Comparison of ENCODE assay signal across 8 cellular contexts in the genomic region with DNA sequence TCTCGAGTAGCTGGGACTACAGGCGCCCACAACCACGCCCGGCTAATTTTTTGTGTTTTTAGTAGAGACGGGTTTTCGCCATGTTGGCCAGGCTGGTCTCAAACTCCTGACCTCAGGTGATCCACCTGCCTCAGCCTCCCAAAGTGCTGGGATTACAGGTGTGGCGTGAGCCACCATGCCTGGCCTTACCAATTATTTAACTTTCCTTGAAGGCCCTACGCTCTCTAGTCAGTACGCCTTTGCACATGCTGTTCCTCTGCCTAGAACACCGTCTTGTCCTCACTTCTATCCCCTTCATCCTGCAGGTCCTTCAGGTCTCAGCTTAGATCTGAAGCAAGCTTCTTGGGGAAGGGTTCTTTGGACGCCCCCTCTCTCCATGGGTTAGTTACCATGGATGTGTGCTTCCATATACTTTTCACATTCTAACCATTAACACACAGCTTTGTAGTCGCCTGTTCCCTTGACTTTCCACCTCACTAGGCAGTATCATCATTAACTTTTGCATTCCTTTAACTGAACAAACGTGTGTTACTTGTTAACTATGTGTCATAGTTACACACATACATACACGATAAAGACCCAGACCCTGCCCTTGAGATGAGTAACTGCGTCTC. TPM values are rescaled to one million over a fixed set of nuclear protein-coding genes. Genes with fewer than 3 reads are reported as not detected.
DNase-seq lines count a peak whose midpoint lies in the region; FAIRE-seq and TF ChIP-seq lines count a peak whose summit lies in the region.

No MANE protein-coding gene starts in this region.

- no peaks in the 10 kb centered on the region for H3K9me3 Mint-ChIP-seq in nephron progenitor cell

- no peaks in the 10 kb centered on the region for H4K20me1 ChIP-seq in MM.1S (ENCODE audit: insufficient read depth, low read length)

- peaks cover 63% of the 10 kb centered on the region for H3K4me1 Mint-ChIP-seq in nephron progenitor cell

- DNase-seq in MM.1S, result no peak
- DNase-seq in dorsolateral prefrontal cortex, result no peak
- DNase-seq in nephron progenitor cell, result no peak
- DNase-seq in GM12892 (ENCODE audit: insufficient read length), result no peak
- no peak for DNase-seq in NCI-H1417 treated with DMSO at 0.1 percent for 48 hours (lab: John Stamatoyannopoulos, UW)
- no peak for DNase-seq in cerebellum (ENCODE audit: low spot score)
- no peak for DNase-seq in 8988T

- peak overlapping the region; percentile 26; the same call in 1 of the 2 replicates for H3K9ac ChIP-seq in MM.1S (ENCODE audit: low read length)

- H3K4me2 ChIP-seq in MM.1S (ENCODE audit: low read depth, low read length), result peak overlapping the region; percentile 85

- peak overlapping the region; percentile 94 for H2AFZ ChIP-seq in MM.1S (ENCODE audit: low read length)

- peaks cover 15% of the 10 kb centered on the region for H3K27me3 Mint-ChIP-seq in nephron progenitor cell (ENCODE audit: low read depth, poor library complexity)

- no peak for TF ChIP-seq POLR2A in GM12892 (IDR thresholded peaks at IDR 0.05; ENCODE audit: low read depth, low read length)

- FAIRE-seq in GM12892 (lab: Jason Lieb, UNC), result no peak

- 0 out of 2 replicates have a peak, but pooled peaks cover 7% of the 10 kb centered on the region for H3F3A ChIP-seq in MM.1S (ENCODE audit: insufficient read depth, low read length)

- intact Hi-C loops in dorsolateral prefrontal cortex (cut with DNase I), result loop anchor here in 1 of 2 donors (2.0 to 5.0 kb wide), 2 partner anchors 27 to 70 kb away; a partner anchor contains a TSS

- H3K4me3 ChIP-seq in MM.1S (ENCODE audit: low read length) (peak overlapping the region; percentile 94), dorsolateral prefrontal cortex (peak overlapping the region; percentile 49 to 99 (median 89))

- no peaks in the 10 kb centered on the region for H3K9me3 ChIP-seq in MM.1S (replicated peaks; ENCODE audit: insufficient read depth, low read length)

- no peaks in the 10 kb centered on the region for H3K9me2 ChIP-seq in MM.1S (replicated peaks; ENCODE audit: insufficient read depth, low read length)

- peak overlapping the region; percentile 99 for H3K27ac Mint-ChIP-seq in nephron progenitor cell

- H3K36me3 ChIP-seq in MM.1S (replicated peaks; ENCODE audit: insufficient read depth, low read length), result no peaks in the 10 kb centered on the region

- TF ChIP-seq CTCF in C4-2B (conservative IDR thresholded peaks at IDR 0.05), result no peak
- TF ChIP-seq CTCF in MM.1S (IDR thresholded peaks at IDR 0.05; ENCODE audit: low read length), result no peak
- no peak for TF ChIP-seq CTCF in dorsolateral prefrontal cortex (IDR thresholded peaks at IDR 0.05 in 54 of 56, conservative IDR thresholded peaks at IDR 0.05 in 2 of 56; ENCODE audit: low read depth in 1 of 56, partially characterized antibody in 56 of 56)
- no peak for TF ChIP-seq CTCF in nephron progenitor cell (IDR thresholded peaks at IDR 0.05)

- peak overlapping the region; percentile 100 for H3K4me3 Mint-ChIP-seq in nephron progenitor cell

- H3K27me3 ChIP-seq in MM.1S (replicated peaks; ENCODE audit: insufficient read depth, low read length) (no peaks in the 10 kb centered on the region), dorsolateral prefrontal cortex (no peaks in the 10 kb centered on the region)

- H3K4me1 ChIP-seq in MM.1S (ENCODE audit: low read length), result peaks cover 30% of the 10 kb centered on the region

- peaks cover 15% of the 10 kb centered on the region for H3K36me3 Mint-ChIP-seq in nephron progenitor cell (ENCODE audit: low read depth)

- H3K79me2 ChIP-seq in MM.1S (ENCODE audit: low read length), result peaks cover 31% of the 10 kb centered on the region

- peak overlapping the region; percentile 90 for H3K27ac ChIP-seq in C4-2B
- no peak overlapping the region for H3K27ac ChIP-seq in MM.1S (ENCODE audit: low read length)
- H3K27ac ChIP-seq in dorsolateral prefrontal cortex, result peak overlapping the region in 47 of 59 donors; percentile 5 to 93 (median 71)

RNA-seq across cellular contexts. Expression of a gene that starts 0.6 kb away (rescaled TPM):
- total RNA-seq in dorsolateral prefrontal cortex (100 to 1,000 TPM; 118 to 295 (median 219) TPM), cerebellum (58.4 TPM)
- 260 TPM for polyA plus RNA-seq in GM12892 (2012; ENCODE audit: missing spikeins)

RNA-seq across cellular contexts. Expression of a gene that starts 31.9 kb away (rescaled TPM):
- total RNA-seq in dorsolateral prefrontal cortex (10 to 100 TPM in 70 of 120 experiments, 1 to 10 TPM in 50; 4.1 to 35.8 (median 10.9) TPM), cerebellum (43.4 TPM)
- polyA plus RNA-seq in GM12892 (2012; ENCODE audit: missing spikeins), result 0.08 TPM

RNA-seq across cellular contexts. Expression of a gene that starts 48.4 kb away (rescaled TPM):
- total RNA-seq in dorsolateral prefrontal cortex (1 to 10 TPM in 8 of 120 experiments, under 1 TPM in 105, not detected in 7; 0.15 to 1.5 (median 0.64) TPM), cerebellum (3.4 TPM)
- 3.1 TPM for polyA plus RNA-seq in GM12892 (2012; ENCODE audit: missing spikeins)
